10 cellular contexts compared by ENCODE assay signal in the genomic region with DNA sequence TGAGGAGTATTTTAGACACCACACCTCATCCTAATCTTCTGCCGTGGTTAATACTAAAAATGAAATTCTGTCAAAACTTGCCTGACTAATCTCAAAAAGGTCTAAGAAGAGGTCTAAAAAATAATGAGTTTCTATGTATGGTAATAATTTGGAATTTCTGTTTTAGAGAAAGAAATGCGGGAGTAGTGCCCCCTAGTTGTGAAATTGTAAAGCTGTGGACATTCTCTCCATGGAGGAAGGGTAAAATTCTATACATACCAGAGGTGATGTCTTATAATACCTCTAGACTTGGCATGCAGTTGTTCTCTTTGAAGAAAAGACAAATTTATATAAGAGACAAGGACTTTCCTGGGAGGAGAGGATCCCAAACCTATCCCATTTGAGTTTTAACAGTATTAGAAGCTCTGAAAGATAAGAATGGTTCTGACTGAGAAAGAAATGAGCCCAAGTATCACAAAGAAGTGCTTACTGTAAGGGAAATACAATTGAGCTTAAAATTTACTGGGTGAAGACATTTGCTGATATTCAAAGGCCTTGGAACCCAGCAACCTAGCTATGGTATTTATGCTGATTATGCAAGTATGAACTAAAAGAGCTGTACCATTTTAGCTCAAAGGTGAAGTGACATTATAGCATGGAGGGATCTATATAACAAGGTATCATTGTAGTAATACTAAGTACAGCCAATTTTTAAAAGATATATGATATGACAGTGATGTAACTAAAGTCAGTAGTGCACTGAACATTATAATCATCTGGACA. TPM values are rescaled to one million over a fixed set of nuclear protein-coding genes. Genes with fewer than 3 reads are reported as not detected.
DNase-seq lines count a peak whose midpoint lies in the region; ATAC-seq, FAIRE-seq and TF ChIP-seq lines count a peak whose summit lies in the region.
"Had no signal": no experiment of that assay in that cellular context is flagged by ENCODE, and none has a peak within 500 bp of the region (broad histone marks: within the 10 kb centered on the region; RNA-seq: fewer than 3 reads in every experiment).

No MANE protein-coding gene starts in this region.

- peak; percentile 19 for DNase-seq in bronchial epithelial cell (ENCODE audit: low read depth)
- DNase-seq in midbrain (lab: John Stamatoyannopoulos, UW) = peak; percentile 17
- DNase-seq in H7 = no peak
- DNase-seq in NCI-H1092 (lab: John Stamatoyannopoulos, UW) = no peak
- no peak for DNase-seq in NOMO-1 (lab: John Stamatoyannopoulos, UW; ENCODE audit: unreplicated experiment in 2 of 2)
- DNase-seq: natural killer cell had no signal

- no peak overlapping the region for H3K4me2 ChIP-seq in DOHH2 (ENCODE audit: low read length)

- H3K4me1 ChIP-seq in DOHH2 (ENCODE audit: control insufficient read depth, low read length) = no peaks in the 10 kb centered on the region

- no peak overlapping the region for H3K27ac ChIP-seq in DOHH2 (ENCODE audit: low read depth, low read length)

- TF ChIP-seq CTCF in DOHH2 (IDR thresholded peaks at IDR 0.05; ENCODE audit: low read depth, low read length, poor library complexity, severe bottlenecking) (peak; percentile 53), LNCAP (IDR thresholded peaks at IDR 0.05) (peak; percentile 85), bronchial epithelial cell (IDR thresholded peaks at IDR 0.05; ENCODE audit: insufficient read depth, low read length, severe bottlenecking) (peak; percentile 53)

- H3K9me3 ChIP-seq in DOHH2 (ENCODE audit: control insufficient read depth, insufficient read depth, low read length) = no peaks in the 10 kb centered on the region

- no peak for FAIRE-seq in bronchial epithelial cell (lab: Jason Lieb, UNC)

- H3K9me2 ChIP-seq in DOHH2 (replicated peaks; ENCODE audit: control insufficient read depth, low read length) = no peaks in the 10 kb centered on the region

- H3K27me3 ChIP-seq in DOHH2 (ENCODE audit: control insufficient read depth, low read length) (no peaks in the 10 kb centered on the region), bronchial epithelial cell (ENCODE audit: control insufficient read depth, insufficient read depth, low read length) (peaks cover 2% of the 10 kb centered on the region), H7 (ENCODE audit: control insufficient read depth, insufficient read depth, low read length) (no peaks in the 10 kb centered on the region)

- H3K36me3 ChIP-seq in DOHH2 (ENCODE audit: control insufficient read depth, low read length) (no peaks in the 10 kb centered on the region), bronchial epithelial cell (ENCODE audit: control insufficient read depth, insufficient read depth, low read length) (no peaks in the 10 kb centered on the region), H7 (replicated peaks; ENCODE audit: control insufficient read depth, insufficient read depth, low read length) (no peaks in the 10 kb centered on the region)

- H3K4me3 ChIP-seq in DOHH2 (ENCODE audit: low read length) (no peak overlapping the region), bronchial epithelial cell (ENCODE audit: low read depth, low read length) (no peak overlapping the region), H7 (ENCODE audit: insufficient read depth, low read depth, low read length) (no peak overlapping the region)

- no peaks in the 10 kb centered on the region for H3K79me2 ChIP-seq in DOHH2 (ENCODE audit: control insufficient read depth, low read length)

- no peaks in the 10 kb centered on the region for H4K20me1 ChIP-seq in DOHH2 (ENCODE audit: control insufficient read depth, insufficient read depth, low read depth, low read length)

- no peaks in the 10 kb centered on the region for H3F3A ChIP-seq in DOHH2 (ENCODE audit: control insufficient read depth, insufficient read depth)

- no peak for ATAC-seq in HG03045 (IDR thresholded peaks at IDR 0.05; ENCODE audit: unreplicated experiment)
- ATAC-seq: natural killer cell had no signal

RNA-seq across cellular contexts. Expression of gene EPHA7, which starts 5.1 kb away (rescaled TPM):
- total RNA-seq in bronchial epithelial cell = under 0.01 TPM in 1 of 2 replicates, not detected in the other
- total RNA-seq in H7 (2014; rRNA removed; shearing (Covaris generic)) = 6.6 and 10.2 TPM in 2 replicates
- total RNA-seq: activated CD8-positive, alpha-beta memory T cell treated with anti-CD3 and anti-CD28 coated beads for 36 hours; natural killer cell had no signal

Comparison
In these comparisons a context has a peak if more than half of its experiments do, and no peak if none do; other contexts are left out.
1. DNase-seq: peak in bronchial epithelial cell (single experiment) and midbrain (single experiment); none in H7 (single experiment), NCI-H1092 (single experiment) and NOMO-1 (0 of 2).
2. Peak in every context shown above with its lines, with median percentiles within 50 percentile points of each other: CTCF ChIP-seq.